In genomic region chr5:91074615-91075014, GRCh38 we compare ENCODE assay signal across 13 cellular contexts.
DNase-seq lines count a peak whose midpoint lies in the region; ATAC-seq, FAIRE-seq and TF ChIP-seq lines count a peak whose summit lies in the region.
"Had no signal": no experiment of that assay in that cellular context is flagged by ENCODE, and none has a peak within 500 bp of the region (broad histone marks: within the 10 kb centered on the region; RNA-seq: fewer than 3 reads in every experiment).

No MANE protein-coding gene starts in this region.

- DNase-seq in progenitor cell of endocrine pancreas (ENCODE audit: low spot score, unreplicated experiment) (no peak), germinal center (ENCODE audit: low spot score) (no peak), MG63 (no peak), NCI-H128 (lab: John Stamatoyannopoulos, UW; ENCODE audit: unreplicated experiment) (no peak)
- DNase-seq: activated naive CD8-positive, alpha-beta T cell treated with anti-CD3 and anti-CD28 coated beads for 36 hours; NCI-H2227 treated with DMSO at 0.1 percent for 48 hours; stomach had no signal

- H3K4me1 Mint-ChIP-seq in progenitor cell of endocrine pancreas (ENCODE audit: low read depth), result no peaks in the 10 kb centered on the region

- H3K9me3 ChIP-seq in MG63, result no peaks in the 10 kb centered on the region
- H3K9me3 ChIP-seq: stomach had no signal

- H3K36me3 ChIP-seq in MG63, result no peaks in the 10 kb centered on the region
- H3K36me3 ChIP-seq: stomach had no signal

- H3K9me3 Mint-ChIP-seq in progenitor cell of endocrine pancreas (ENCODE audit: low read depth), result no peaks in the 10 kb centered on the region
- H3K9me3 Mint-ChIP-seq: activated naive CD8-positive, alpha-beta T cell treated with anti-CD3 and anti-CD28 coated beads for 36 hours had no signal

- no peak overlapping the region for H3K4me3 ChIP-seq in MG63
- H3K4me3 ChIP-seq: stomach had no signal

- no peak for TF ChIP-seq CTCF in progenitor cell of endocrine pancreas (IDR thresholded peaks at IDR 0.05; ENCODE audit: unreplicated experiment)

- H3K27ac Mint-ChIP-seq in progenitor cell of endocrine pancreas, result peak overlapping the region; percentile 14
- H3K27ac Mint-ChIP-seq: activated naive CD8-positive, alpha-beta T cell treated with anti-CD3 and anti-CD28 coated beads for 36 hours had no signal

- peak; percentile 63 for FAIRE-seq in endometrium (lab: Jason Lieb, UNC)
- FAIRE-seq: TTC549 had no signal

- H3K36me3 Mint-ChIP-seq in progenitor cell of endocrine pancreas (ENCODE audit: insufficient read depth), result peaks cover 5% of the 10 kb centered on the region
- H3K36me3 Mint-ChIP-seq: activated naive CD8-positive, alpha-beta T cell treated with anti-CD3 and anti-CD28 coated beads for 36 hours had no signal

- peak; percentile 95 for ATAC-seq in GM19025 (IDR thresholded peaks at IDR 0.05; ENCODE audit: low read depth, unreplicated experiment)
- ATAC-seq in HG03175 (IDR thresholded peaks at IDR 0.05; ENCODE audit: unreplicated experiment), result peak; percentile 84
- no peak for ATAC-seq in GM19328 (IDR thresholded peaks at IDR 0.05; ENCODE audit: unreplicated experiment)
- ATAC-seq: sciatic nerve had no signal

- H3K27me3 ChIP-seq in MG63, result no peaks in the 10 kb centered on the region
- H3K27me3 ChIP-seq: stomach had no signal

- no peaks in the 10 kb centered on the region for H3K27me3 Mint-ChIP-seq in progenitor cell of endocrine pancreas

- H3K4me3 Mint-ChIP-seq in progenitor cell of endocrine pancreas (ENCODE audit: low read depth), result no peak overlapping the region
- H3K4me3 Mint-ChIP-seq: activated naive CD8-positive, alpha-beta T cell treated with anti-CD3 and anti-CD28 coated beads for 36 hours had no signal
